25 cellular contexts compared by ENCODE assay signal in genomic region chr5:31722111-31722510, GRCh38.
A peak's percentile ranks its signal among the peaks of the same experiment; 100 is the strongest.
DNase-seq lines count a peak whose midpoint lies in the region; ATAC-seq, FAIRE-seq and TF ChIP-seq lines count a peak whose summit lies in the region.
"Had no signal": no experiment of that assay in that cellular context is flagged by ENCODE, and none has a peak within 500 bp of the region (broad histone marks: within the 10 kb centered on the region; RNA-seq: fewer than 3 reads in every experiment).

No MANE protein-coding gene starts in this region.

- no peak overlapping the region for H2BK5ac ChIP-seq in H1 (ENCODE audit: low read depth, low read length)

- no peak overlapping the region for H3K18ac ChIP-seq in H1 (ENCODE audit: extremely low read depth, low read length)

- H3K4me2 ChIP-seq in H1 (ENCODE audit: insufficient read depth in 1 of 2, low read depth in 2 of 2, low read length in 2 of 2): no peak overlapping the region
- H3K4me2 ChIP-seq: BLaER1 had no signal

- FAIRE-seq in H1 (lab: Jason Lieb, UNC): no peak
- FAIRE-seq: A204.1, G401.6, GM12891, GM19239 had no signal

- H3K23me2 ChIP-seq in H1 (ENCODE audit: low read depth, low read length): no peaks in the 10 kb centered on the region

- H3K27ac ChIP-seq in H1 (ENCODE audit: low read depth, low read length): no peak overlapping the region
- H3K27ac ChIP-seq: BLaER1 had no signal

- no peak overlapping the region for H3K14ac ChIP-seq in H1 (ENCODE audit: insufficient read length)

- no peak overlapping the region for H3K4me3 ChIP-seq in H1 (ENCODE audit: extremely low read depth in 1 of 4, insufficient read depth in 2 of 4, low read depth in 3 of 4, low read length in 4 of 4)
- H3K4me3 ChIP-seq: BLaER1 had no signal

- TF ChIP-seq POLR2A in H1 (IDR thresholded peaks at IDR 0.05; ENCODE audit: control extremely low read depth in 1 of 2, low read depth in 2 of 2, low read length in 2 of 2): no peak

- H4K5ac ChIP-seq in H1 (ENCODE audit: insufficient read length, low read depth, low read length): no peak overlapping the region

- H2AK5ac ChIP-seq in H1 (ENCODE audit: low read depth, low read length): no peak overlapping the region

- no peak for TF ChIP-seq RAD21 in H1 (IDR thresholded peaks at IDR 0.05 in 1 of 2, conservative IDR thresholded peaks at IDR 0.05 in 1 of 2; ENCODE audit: low read depth in 2 of 2, low read length in 2 of 2)

- CTCF ChIA-PET in H1 (lab: Charles Lee; ENCODE audit: partially characterized antibody): interaction anchor here (1.1 kb wide), 1 partner anchor 44 kb away, joined by 3 read pairs; no protein-coding TSS in a partner anchor

- 89% methylated on average over 4 of the region's 4 CpGs; no CpG with 5 or more reads in 1 of the 2 experiments for WGBS in H1 (ENCODE audit: extremely low coverage in 1 of 2, insufficient coverage in 1 of 2, insufficient read length in 1 of 2, insufficient replicate concordance in 2 of 2, low coverage in 1 of 2, low lambda C conversion rate in 2 of 2, missing lambda C conversion rate in 1 of 2), 2 experiments

- POLR2A ChIA-PET in H1 (lab: Charles Lee; ENCODE audit: partially characterized antibody): no interaction called here

- intact Hi-C loops in Right ventricle myocardium superior (cut with DNase I) (no loop called here), cardiac septum (cut with DNase I) (no loop called here), left ventricle myocardium superior (cut with micrococcal nuclease) (no loop called here)

- TF ChIP-seq EP300 in H1 (IDR thresholded peaks at IDR 0.05; ENCODE audit: borderline replicate concordance in 1 of 2, low read depth in 2 of 2, low read length in 2 of 2): no peak

- H3K79me2 ChIP-seq in H1 (ENCODE audit: control insufficient read depth in 1 of 2, insufficient read depth in 2 of 2, low read length in 2 of 2): no peaks in the 10 kb centered on the region

- H2BK12ac ChIP-seq in H1 (ENCODE audit: low read depth, low read length): 0 out of 2 replicates have a peak overlapping the region, but pooled peaks have one; percentile 33

- 0 out of 2 replicates have a peak overlapping the region, but pooled peaks have one; percentile 52 for H2BK20ac ChIP-seq in H1 (ENCODE audit: low read length)

- no peak overlapping the region for H3K23ac ChIP-seq in H1 (ENCODE audit: insufficient read length)

- H3K4me1 ChIP-seq in H1 (replicated peaks in 1 of 4; ENCODE audit: control insufficient read depth in 3 of 4, insufficient read depth in 4 of 4, low read length in 3 of 4): no peaks in the 10 kb centered on the region; a peak in 2 of 7 replicates
- H3K4me1 ChIP-seq: BLaER1 had no signal

- H2BK120ac ChIP-seq in H1 (replicated peaks; ENCODE audit: low read depth, low read length): no peak overlapping the region

- no peaks in the 10 kb centered on the region for H4K20me1 ChIP-seq in H1 (replicated peaks in 1 of 2; ENCODE audit: control insufficient read depth in 1 of 2, insufficient read depth in 2 of 2, low read length in 2 of 2)
- H4K20me1 ChIP-seq: BLaER1 had no signal

- H4K8ac ChIP-seq in H1 (ENCODE audit: extremely low read depth, insufficient read depth, low read length): no peak overlapping the region

- no peak overlapping the region for H3K9ac ChIP-seq in H1 (replicated peaks in 1 of 4; ENCODE audit: extremely low read depth in 1 of 4, low read depth in 3 of 4, low read length in 3 of 4)
- H3K9ac ChIP-seq: BLaER1 had no signal

- no peak for DNase-seq in Right ventricle myocardium superior
- DNase-seq in cardiac septum (ENCODE audit: low spot score): no peak
- no peak for DNase-seq in H1 (ENCODE audit: low read depth in 1 of 2, low spot score in 2 of 2)
- DNase-seq in left ventricle myocardium superior: no peak
- no peak for DNase-seq in activated CD4-positive, alpha-beta T cell treated with anti-CD3 and anti-CD28 coated beads, Interleukin-2, amount 50 U/mL, for 1 hour
- DNase-seq in NCI-H1417 treated with DMSO at 0.1 percent for 48 hours (lab: John Stamatoyannopoulos, UW): no peak
- no peak for DNase-seq in DMS79 (lab: John Stamatoyannopoulos, UW)
- DNase-seq: 8988T; ACHN; BE2C; C1 segment of cervical spinal cord; CD4-positive, alpha-beta memory T cell; CD4-positive, CD25-positive, alpha-beta regulatory T cell; CD8-positive, alpha-beta memory T cell; COR-L47; DMS 273 treated with DMSO at 0.1 percent for 48 hours; DMS153; DMS53; DMS79 treated with DMSO at 0.1 percent for 48 hours; GF-D8 had no signal

- no peaks in the 10 kb centered on the region for H3K79me1 ChIP-seq in H1 (ENCODE audit: low read depth, low read length)

- ATAC-seq in Right ventricle myocardium superior (ENCODE audit: poor library complexity) (peak; percentile 36), left ventricle myocardium superior (peak; percentile 33)

- no peak overlapping the region for H2AFZ ChIP-seq in H1 (ENCODE audit: low read length)

- no peak for TF ChIP-seq CTCF in H1 (IDR thresholded peaks at IDR 0.05; ENCODE audit: control extremely low read depth in 1 of 3, insufficient read depth in 1 of 3, low read depth in 1 of 3, low read length in 3 of 3)

- no peaks in the 10 kb centered on the region for H3K9me3 ChIP-seq in H1 (ENCODE audit: insufficient read depth in 2 of 2, low read depth in 1 of 2, low read length in 1 of 2)
- H3K9me3 ChIP-seq: BE2C, BLaER1 had no signal

- peak overlapping the region; percentile 67 for H4K91ac ChIP-seq in H1 (replicated peaks; ENCODE audit: insufficient read length, low read length)

- no peaks in the 10 kb centered on the region for H3K27me3 ChIP-seq in H1 (replicated peaks in 1 of 4; ENCODE audit: control insufficient read depth in 3 of 4, extremely low read depth in 1 of 4, insufficient read depth in 3 of 4, low read length in 3 of 4)
- H3K27me3 ChIP-seq: BE2C, BLaER1 had no signal

- H3K56ac ChIP-seq in H1 (replicated peaks; ENCODE audit: insufficient read length, low read depth, low read length): no peak overlapping the region

- no peaks in the 10 kb centered on the region for H3K36me3 ChIP-seq in H1 (ENCODE audit: control insufficient read depth in 2 of 4, insufficient read depth in 4 of 4, low read length in 3 of 4)
- H3K36me3 ChIP-seq: BE2C, BLaER1 had no signal

- no peak overlapping the region for H3K4ac ChIP-seq in H1 (replicated peaks; ENCODE audit: insufficient read length, low read depth, low read length)

- H2BK15ac ChIP-seq in H1 (ENCODE audit: low read length): peak overlapping the region; percentile 77; the same call in 1 of the 2 replicates

TF ChIP-seq in H1, 55 proteins besides CTCF, POLR2A, EP300 and RAD21:
- TF ChIP-seq SP4 (IDR thresholded peaks at IDR 0.05; ENCODE audit: low read length) (no peak), BRCA1 (IDR thresholded peaks at IDR 0.05; ENCODE audit: low read depth, low read length) (no peak), MAFK (IDR thresholded peaks at IDR 0.05; ENCODE audit: low read depth, low read length) (no peak), EZH2 (IDR thresholded peaks at IDR 0.05; ENCODE audit: low read depth, low read length, severe bottlenecking) (no peak), CHD2 (IDR thresholded peaks at IDR 0.05; ENCODE audit: low read length) (no peak)
